ENCODE assay signal across 9 cellular contexts in the genomic region with DNA sequence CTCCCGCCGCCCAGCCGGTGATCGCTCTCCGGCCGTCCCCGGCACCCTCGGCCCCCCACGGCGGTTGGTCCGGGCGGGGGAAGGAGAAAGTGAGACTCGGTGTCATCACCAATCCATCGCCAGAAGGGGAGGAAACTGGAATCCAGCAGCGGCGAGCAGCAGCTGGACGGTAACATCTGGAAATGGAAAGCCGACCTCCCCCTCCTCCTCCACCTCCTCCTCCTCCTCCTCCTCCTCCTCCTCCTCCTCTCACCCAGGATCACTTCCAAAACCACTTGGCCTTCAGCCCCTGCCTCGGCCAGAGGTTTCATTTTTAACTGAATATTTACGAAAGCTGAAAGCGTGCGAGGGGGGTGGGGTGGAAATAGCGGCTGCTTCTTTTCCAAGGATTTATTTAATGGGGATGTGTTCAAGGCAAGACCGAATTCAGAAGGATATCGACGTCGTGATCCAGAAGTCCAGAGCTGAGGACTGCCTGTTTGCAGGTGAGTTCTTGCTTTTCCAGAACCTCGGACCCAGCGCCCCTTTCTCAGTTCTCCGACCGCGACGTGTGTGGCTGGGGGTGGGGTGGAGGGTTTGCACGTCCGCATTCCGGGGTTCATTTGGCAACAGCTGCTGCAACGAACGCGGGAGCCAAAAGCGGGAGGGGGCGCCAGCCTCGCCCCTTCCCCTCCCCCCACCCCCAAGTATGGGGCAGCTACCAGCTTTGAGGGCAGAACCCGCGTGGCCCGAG. TPM values are rescaled to one million over a fixed set of nuclear protein-coding genes. Genes with fewer than 3 reads are reported as not detected.
DNase-seq lines count a peak whose midpoint lies in the region; ATAC-seq and TF ChIP-seq lines count a peak whose summit lies in the region.
"Not testable (repeated sequence)": the region's sequence is repeated elsewhere in the genome, so short reads cannot be mapped to it uniquely, and the experiment has no call there.
"Had no signal": no experiment of that assay in that cellular context is flagged by ENCODE, and none has a peak within 500 bp of the region (broad histone marks: within the 10 kb centered on the region; RNA-seq: fewer than 3 reads in every experiment).

No MANE protein-coding gene starts in this region.

- not testable (repeated sequence) for H4K20me1 ChIP-seq in GM23338 (replicated peaks; ENCODE audit: insufficient read depth)

- intact Hi-C loops in left ventricle myocardium inferior (cut with micrococcal nuclease), result not testable (repeated sequence)

- not testable (repeated sequence) for TF ChIP-seq CTCF in GM23338 (conservative IDR thresholded peaks at IDR 0.05; ENCODE audit: low read depth in 2 of 2); chondrocyte (IDR thresholded peaks at IDR 0.05); left ventricle myocardium inferior (IDR thresholded peaks at IDR 0.05; ENCODE audit: borderline replicate concordance)

- not testable (repeated sequence) for H3K27ac ChIP-seq in GM23338 (ENCODE audit: low read depth)
- peak overlapping the region; percentile 75 for H3K27ac ChIP-seq in left ventricle myocardium inferior (replicated peaks)

- not testable (repeated sequence) for H3K4me1 ChIP-seq in GM23338 (ENCODE audit: insufficient read depth); left ventricle myocardium inferior

- not testable (repeated sequence) for H3K36me3 Mint-ChIP-seq in GM23338 (ENCODE audit: low read depth); chondrocyte (ENCODE audit: low read depth); naive B cell

- not testable (repeated sequence) for H3K4me1 Mint-ChIP-seq in GM23338; chondrocyte (ENCODE audit: low read depth); naive B cell

- not testable (repeated sequence) for H3K27ac Mint-ChIP-seq in GM23338; chondrocyte (ENCODE audit: unreplicated experiment)
- H3K27ac Mint-ChIP-seq in naive B cell, result peak overlapping the region; percentile 41 to 96 (median 78)

- peak overlapping the region; percentile 43; the same call in 1 of the 2 replicates for H3K4me2 ChIP-seq in GM23338

- H3K9me3 ChIP-seq in left ventricle myocardium inferior (replicated peaks), result not testable (repeated sequence)

- H3K9me3 Mint-ChIP-seq in GM23338; chondrocyte (ENCODE audit: low read depth); naive B cell: not testable (repeated sequence)

- H3K4me3 ChIP-seq in GM23338 (peak overlapping the region; percentile 48), left ventricle myocardium inferior (peak overlapping the region; percentile 68)

- not testable (repeated sequence) for H3F3A ChIP-seq in GM23338 (replicated peaks; ENCODE audit: low read depth)

- not testable (repeated sequence) for H3K27me3 Mint-ChIP-seq in GM23338 (ENCODE audit: insufficient read depth, low read depth, poor library complexity); chondrocyte (ENCODE audit: low read depth); naive B cell

- not testable (repeated sequence) for H3K27me3 ChIP-seq in GM23338 (ENCODE audit: insufficient read depth); left ventricle myocardium inferior (ENCODE audit: low read depth)

- not testable (repeated sequence) for H3K36me3 ChIP-seq in GM23338 (ENCODE audit: insufficient read depth); left ventricle myocardium inferior

- H3K4me3 Mint-ChIP-seq in GM23338 (peak overlapping the region; percentile 78), chondrocyte (ENCODE audit: unreplicated experiment) (peak overlapping the region; percentile 64), naive B cell (peak overlapping the region; percentile 54 to 93 (median 86))

- H3K9me2 ChIP-seq in GM23338 (ENCODE audit: insufficient read depth), result not testable (repeated sequence)

- H3K79me2 ChIP-seq in GM23338 (replicated peaks; ENCODE audit: insufficient read depth), result not testable (repeated sequence)

- H2AFZ ChIP-seq in GM23338, result not testable (repeated sequence)

- DNase-seq in GM23338 (ENCODE audit: low spot score); chondrocyte (ENCODE audit: low spot score): not testable (repeated sequence)
- DNase-seq in RPMI8226 (peak; percentile 21), activated T-cell treated with anti-CD3 and anti-CD28 coated beads for 24 hours (ENCODE audit: low read depth) (peak; percentile 16), left ventricle myocardium inferior (peak; percentile 29), naive B cell (peak; percentile 44)
- DNase-seq in stimulated activated CD4-positive, alpha-beta T cell treated with anti-CD3 and anti-CD28 coated beads, Interleukin-15, amount 100 ng/mL, for 1 hour (ENCODE audit: low read depth in 1 of 2, low spot score in 1 of 2), result peak; percentile 4 to 16

- not testable (repeated sequence) for ATAC-seq in GM23338; naive B cell (ENCODE audit: low read depth in 2 of 2)

RNA-seq across cellular contexts. Expression of a gene that starts 23.6 kb away (rescaled TPM):
- not detected in 2 replicates for total RNA-seq in GM23338 (2014; rRNA removed; shearing (Covaris generic))
- polyA plus RNA-seq in GM23338 (2016; fragmentation: Nextera tagmentation; extraction: Ambion mirVana) (0.59 TPM in 1 of 2 replicates, not detected in the other), naive B cell (ENCODE audit: low read depth in 6 of 6) (not detected)
- total RNA-seq in chondrocyte (not detected in 3 replicates), left ventricle myocardium inferior (not detected)
- total RNA-seq: activated naive CD4-positive, alpha-beta T cell treated with anti-CD3 and anti-CD28 coated beads, Interleukin-2, amount 50 U/mL, for 72 hours; glomerular endothelial cell had no signal
